ENCODE assay signal across 11 cellular contexts in genomic region chr16:84663433-84664101, GRCh38. TPM values are rescaled to one million over a fixed set of nuclear protein-coding genes. Genes with fewer than 3 reads are reported as not detected.
DNase-seq lines count a peak whose midpoint lies in the region; ATAC-seq and TF ChIP-seq lines count a peak whose summit lies in the region.
"Had no signal": no experiment of that assay in that cellular context is flagged by ENCODE, and none has a peak within 500 bp of the region (broad histone marks: within the 10 kb centered on the region; RNA-seq: fewer than 3 reads in every experiment).

No MANE protein-coding gene starts in this region.

- DNase-seq in fibroblast of gingiva (ENCODE audit: low read depth) = peak; percentile 29
- no peak for DNase-seq in left lung
- DNase-seq in OCI-M2 (lab: John Stamatoyannopoulos, UW; ENCODE audit: unreplicated experiment) = no peak
- no peak for DNase-seq in stimulated activated CD4-positive, alpha-beta T cell treated with anti-CD3 and anti-CD28 coated beads, Interleukin-4, amount 100 ng/mL, for 4 hours
- no peak for DNase-seq in NCI-H187 (lab: John Stamatoyannopoulos, UW)
- DNase-seq: amygdala; CD8-positive, alpha-beta T cell; NCI-H2171 treated with DMSO at 0.1 percent for 48 hours had no signal

- no peak overlapping the region for H3K27ac ChIP-seq in left lung

- TF ChIP-seq CTCF in left lung (IDR thresholded peaks at IDR 0.05) = no peak

- H3K4me3 ChIP-seq in left lung = no peak overlapping the region

- no peaks in the 10 kb centered on the region for H3K27me3 ChIP-seq in left lung

- peak; percentile 87 for ATAC-seq in GM18502 (IDR thresholded peaks at IDR 0.05; ENCODE audit: poor library complexity, unreplicated experiment)
- peak; percentile 95 for ATAC-seq in GM21390 (IDR thresholded peaks at IDR 0.05; ENCODE audit: unreplicated experiment)
- peak; percentile 82 for ATAC-seq in HG03135 (IDR thresholded peaks at IDR 0.05; ENCODE audit: unreplicated experiment)
- ATAC-seq in left lung = no peak
- ATAC-seq: CD8-positive, alpha-beta T cell had no signal

- H3K4me1 ChIP-seq in left lung = no peaks in the 10 kb centered on the region

- H3K9me3 ChIP-seq in left lung = no peaks in the 10 kb centered on the region

- intact Hi-C loops in left lung (cut with DNase I) = no loop called here

- peaks cover 0 to 91% of the 10 kb centered on the region in 2 donors for H3K36me3 ChIP-seq in left lung

RNA-seq across cellular contexts. Expression of gene KLHL36, which starts 15.3 kb away (rescaled TPM):
- 10 to 100 TPM; 44.7 to 50.9 TPM for total RNA-seq in left lung

RNA-seq across cellular contexts. Expression of gene USP10, which starts 36.2 kb away (rescaled TPM):
- total RNA-seq in left lung = 10 to 100 TPM; 57.4 to 77.3 TPM

RNA-seq across cellular contexts. Expression of gene COTL1, which starts 45.7 kb away (rescaled TPM):
- total RNA-seq in left lung = 100 to 1,000 TPM in 1 of 2 donors, 10 to 100 TPM in 1; 92.7 to 206 TPM
